In genomic region chr6:150598858-150599198, GRCh38 we compare ENCODE assay signal across 1 cellular context.
TF ChIP-seq lines count a peak whose summit lies in the region.

No MANE protein-coding gene starts in this region.

TF ChIP-seq in HEK293, 187 proteins besides CTCF, POLR2A, EP300 and RAD21:
- TF ChIP-seq ZSCAN5A (tag by site-specific recombination; IDR thresholded peaks at IDR 0.05) (no peak), ZNF488 (tag by site-specific recombination; IDR thresholded peaks at IDR 0.05) (no peak), ZNF768 (tag by site-specific recombination; IDR thresholded peaks at IDR 0.05) (peak; percentile 89; the same call in 1 of the 2 replicates), ZNF513 (tag by site-specific recombination; IDR thresholded peaks at IDR 0.05) (peak; percentile 90)
